Comparison of ENCODE assay signal across 10 cellular contexts in the genomic region with DNA sequence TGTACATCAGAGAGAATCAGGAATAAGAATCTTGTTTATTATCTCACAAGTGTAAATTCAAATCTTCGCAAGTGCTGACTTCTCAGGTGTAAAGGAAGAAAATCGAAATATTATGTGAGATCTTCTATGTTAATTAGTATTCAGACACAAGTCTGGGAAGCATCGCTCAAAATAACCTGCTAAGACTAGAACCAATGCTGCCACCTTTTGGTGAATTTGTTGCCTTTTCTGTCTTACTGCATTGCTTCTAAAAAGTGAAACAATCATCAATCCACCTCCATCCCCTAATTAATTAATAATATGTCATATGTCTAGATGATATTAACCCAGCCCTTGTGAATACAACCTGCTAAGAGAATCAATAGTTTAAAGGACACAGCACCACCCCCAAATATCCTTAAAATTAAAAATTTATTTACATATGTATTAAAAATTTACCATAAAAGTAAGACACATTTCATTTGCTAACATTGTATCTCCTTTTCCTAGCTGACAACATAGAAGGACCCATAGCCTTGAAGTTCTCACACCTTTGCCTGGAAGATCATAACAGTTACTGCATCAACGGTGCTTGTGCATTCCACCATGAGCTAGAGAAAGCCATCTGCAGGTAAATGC. TPM values are rescaled to one million over a fixed set of nuclear protein-coding genes. Genes with fewer than 3 reads are reported as not detected.
DNase-seq lines count a peak whose midpoint lies in the region; ATAC-seq, FAIRE-seq and TF ChIP-seq lines count a peak whose summit lies in the region.
"Had no signal": no experiment of that assay in that cellular context is flagged by ENCODE, and none has a peak within 500 bp of the region (broad histone marks: within the 10 kb centered on the region; RNA-seq: fewer than 3 reads in every experiment).

No MANE protein-coding gene starts in this region.

- peaks cover 0 to 7% (median 0%) of the 10 kb centered on the region in 4 donors for H3K4me1 Mint-ChIP-seq in CD4-positive, CD25-positive, alpha-beta regulatory T cell

- no peaks in the 10 kb centered on the region for H3K4me1 ChIP-seq in CD4-positive, CD25-positive, alpha-beta regulatory T cell (ENCODE audit: control insufficient read depth, insufficient read depth, low read length, poor library complexity, severe bottlenecking)
- no peaks in the 10 kb centered on the region for H3K4me1 ChIP-seq in NT2/D1 (ENCODE audit: insufficient read depth, insufficient read length)

- TF ChIP-seq POLR2A in GM12891 (IDR thresholded peaks at IDR 0.05; ENCODE audit: low read depth, low read length): no peak

- H3K27ac Mint-ChIP-seq in CD4-positive, CD25-positive, alpha-beta regulatory T cell: no peak overlapping the region

- H3K36me3 ChIP-seq in CD4-positive, CD25-positive, alpha-beta regulatory T cell (ENCODE audit: control insufficient read depth, insufficient read depth, low read length): no peaks in the 10 kb centered on the region
- H3K36me3 ChIP-seq in NT2/D1 (ENCODE audit: insufficient read depth, insufficient read length, low read length): no peaks in the 10 kb centered on the region

- no peaks in the 10 kb centered on the region for H3K9me3 Mint-ChIP-seq in CD4-positive, CD25-positive, alpha-beta regulatory T cell

- ATAC-seq in CD4-positive, CD25-positive, alpha-beta regulatory T cell (ENCODE audit: low read depth in 2 of 2): no peak
- peak; percentile 68 for ATAC-seq in HG03066 (IDR thresholded peaks at IDR 0.05; ENCODE audit: low read depth, unreplicated experiment)
- no peak for ATAC-seq in GM18861 (IDR thresholded peaks at IDR 0.05; ENCODE audit: unreplicated experiment)

- H3K27me3 ChIP-seq in CD4-positive, CD25-positive, alpha-beta regulatory T cell (ENCODE audit: control insufficient read depth, insufficient read depth, low read length): peaks cover 2% of the 10 kb centered on the region
- no peaks in the 10 kb centered on the region for H3K27me3 ChIP-seq in NT2/D1 (ENCODE audit: insufficient read depth, insufficient read length)

- H3K9me3 ChIP-seq in CD4-positive, CD25-positive, alpha-beta regulatory T cell (ENCODE audit: control insufficient read depth in 2 of 2, low read length in 2 of 2): no peaks in the 10 kb centered on the region
- H3K9me3 ChIP-seq in NT2/D1 (ENCODE audit: insufficient read depth, low read length): no peaks in the 10 kb centered on the region

- no peak overlapping the region for H3K27ac ChIP-seq in CD4-positive, CD25-positive, alpha-beta regulatory T cell (ENCODE audit: insufficient read depth, low read length, poor library complexity, severe bottlenecking)
- H3K27ac ChIP-seq: skin epidermis had no signal

- peaks cover 5% of the 10 kb centered on the region for H3K27me3 Mint-ChIP-seq in CD4-positive, CD25-positive, alpha-beta regulatory T cell

- H3K4me3 ChIP-seq in CD4-positive, CD25-positive, alpha-beta regulatory T cell (ENCODE audit: low read depth, low read length): no peak overlapping the region
- H3K4me3 ChIP-seq in NT2/D1 (ENCODE audit: insufficient read length, low read depth): no peak overlapping the region
- H3K4me3 ChIP-seq: skin epidermis had no signal

- peak; percentile 60 for FAIRE-seq in GM12891 (lab: Jason Lieb, UNC)

- peak in 2 of 3 donors; percentile 13 to 55 for DNase-seq in CD4-positive, CD25-positive, alpha-beta regulatory T cell
- DNase-seq in GM12891 (ENCODE audit: insufficient read length, low spot score): no peak
- peak; percentile 18 for DNase-seq in NT2/D1 (ENCODE audit: low read depth, low spot score)
- peak; percentile 85 for DNase-seq in dermis blood vessel endothelial cell
- peak; percentile 58 for DNase-seq in middle frontal gyrus (ENCODE audit: extremely low spot score, low spot score)
- no peak for DNase-seq in iPS-NIHi7 (ENCODE audit: extremely low spot score)

- no peaks in the 10 kb centered on the region for H3K36me3 Mint-ChIP-seq in CD4-positive, CD25-positive, alpha-beta regulatory T cell

- no peak overlapping the region for H3K9ac ChIP-seq in NT2/D1 (ENCODE audit: insufficient read length, low read depth)

- H3K4me3 Mint-ChIP-seq in CD4-positive, CD25-positive, alpha-beta regulatory T cell: no peak overlapping the region

TF ChIP-seq in GM12891, 5 proteins besides CTCF, POLR2A, EP300 and RAD21:
- no peak for TF ChIP-seq TAF1 (IDR thresholded peaks at IDR 0.05; ENCODE audit: low read depth, low read length)
- no peak for TF ChIP-seq POLR2AphosphoS5 (IDR thresholded peaks at IDR 0.05; ENCODE audit: low read depth, low read length)
- no peak for TF ChIP-seq POU2F2 (IDR thresholded peaks at IDR 0.05; ENCODE audit: low read depth, low read length)
- TF ChIP-seq PAX5 (IDR thresholded peaks at IDR 0.05; ENCODE audit: insufficient read depth, low read length, severe bottlenecking): no peak
- no peak for TF ChIP-seq SPI1 (IDR thresholded peaks at IDR 0.05; ENCODE audit: low read depth, low read length)
TF ChIP-seq in GM12891: peak in this region for 0.

RNA-seq across cellular contexts. Expression of gene EPGN, which starts 3.5 kb away (rescaled TPM):
- 0.54 TPM for total RNA-seq in CD4-positive, CD25-positive, alpha-beta regulatory T cell
- not detected for polyA plus RNA-seq in CD4-positive, CD25-positive, alpha-beta regulatory T cell
- not detected for polyA plus RNA-seq in GM12891 (2012; ENCODE audit: low read depth, missing spikeins)
- total RNA-seq in dermis blood vessel endothelial cell: 0.09 and 0.17 TPM in 2 replicates

RNA-seq across cellular contexts. Expression of gene EREG, which starts 53.1 kb away (rescaled TPM):
- 1.0 TPM for total RNA-seq in CD4-positive, CD25-positive, alpha-beta regulatory T cell
- not detected for polyA plus RNA-seq in CD4-positive, CD25-positive, alpha-beta regulatory T cell
- 0.06 TPM for polyA plus RNA-seq in GM12891 (2012; ENCODE audit: low read depth, missing spikeins)
- total RNA-seq in dermis blood vessel endothelial cell: under 0.01 TPM in 2 replicates
- total RNA-seq: T-helper 2 cell treated with Interferon-gamma antibody and Interleukin-4, amounts not matched to agents 100 ng/mL and 5 ng/mL, for 36 hours had no signal

Comparison
In these comparisons a context has a peak if more than half of its experiments do, and no peak if none do; other contexts are left out.
1. DNase-seq: peak in CD4-positive, CD25-positive, alpha-beta regulatory T cell (2 of 3), NT2/D1 (single experiment), dermis blood vessel endothelial cell (single experiment) and middle frontal gyrus (single experiment); none in GM12891 (single experiment) and iPS-NIHi7 (single experiment).